In genomic region chr5:10607666-10608442, GRCh38 we compare ENCODE assay signal across 8 cellular contexts. TPM values are rescaled to one million over a fixed set of nuclear protein-coding genes. Genes with fewer than 3 reads are reported as not detected.
A peak's percentile ranks its signal among the peaks of the same experiment; 100 is the strongest.
DNase-seq lines count a peak whose midpoint lies in the region; ATAC-seq, FAIRE-seq and TF ChIP-seq lines count a peak whose summit lies in the region.

No MANE protein-coding gene starts in this region.

- H3K9me3 Mint-ChIP-seq in activated naive CD4-positive, alpha-beta T cell treated with anti-CD3 and anti-CD28 coated beads for 36 hours = no peaks in the 10 kb centered on the region

- intact Hi-C loops in activated naive CD4-positive, alpha-beta T cell treated with anti-CD3 and anti-CD28 coated beads for 36 hours (cut with micrococcal nuclease) = no loop called here
- intact Hi-C loops in esophagus squamous epithelium (cut with DNase I) (no loop called here), pancreas (cut with DNase I) (no loop called here)

- FAIRE-seq in pancreas (lab: Jason Lieb, UNC) = no peak

- H3K36me3 ChIP-seq in esophagus squamous epithelium (no peaks in the 10 kb centered on the region), pancreas (no peaks in the 10 kb centered on the region)

- CTCF ChIA-PET in activated naive CD4-positive, alpha-beta T cell treated with anti-CD3 and anti-CD28 coated beads for 36 hours (lab: Charles Lee) = interaction anchor here (0.6 to 3.6 kb wide), 5 partner anchors 12 to 94 kb away, joined by 3 to 18 read pairs (median 4); no protein-coding TSS in a partner anchor

- H3K4me1 Mint-ChIP-seq in activated naive CD4-positive, alpha-beta T cell treated with anti-CD3 and anti-CD28 coated beads for 36 hours (ENCODE audit: low read depth) = peaks cover 11% of the 10 kb centered on the region

- peak overlapping the region; percentile 35 to 74 (median 55) for H3K27ac ChIP-seq in esophagus squamous epithelium
- H3K27ac ChIP-seq in pancreas = no peak overlapping the region

- peaks cover 20% of the 10 kb centered on the region for H3K27me3 Mint-ChIP-seq in activated naive CD4-positive, alpha-beta T cell treated with anti-CD3 and anti-CD28 coated beads for 36 hours (ENCODE audit: low read depth)

- H3K4me1 ChIP-seq in esophagus squamous epithelium = peaks cover 0 to 23% (median 8%) of the 10 kb centered on the region in 3 donors
- no peaks in the 10 kb centered on the region for H3K4me1 ChIP-seq in pancreas

- no peak for TF ChIP-seq POLR2A in esophagus squamous epithelium (IDR thresholded peaks at IDR 0.05)

- H3K27ac Mint-ChIP-seq in activated naive CD4-positive, alpha-beta T cell treated with anti-CD3 and anti-CD28 coated beads for 36 hours = no peak overlapping the region

- peak in 1 of 6 experiments; percentile 12 for TF ChIP-seq CTCF in esophagus squamous epithelium (IDR thresholded peaks at IDR 0.05)
- TF ChIP-seq CTCF in pancreas (IDR thresholded peaks at IDR 0.05) = no peak

- H3K27me3 ChIP-seq in esophagus squamous epithelium (peaks cover 0 to 14% (median 0%) of the 10 kb centered on the region in 4 donors), pancreas (no peaks in the 10 kb centered on the region)

- peak; percentile 17 for DNase-seq in activated naive CD4-positive, alpha-beta T cell treated with anti-CD3 and anti-CD28 coated beads for 36 hours
- no peak for DNase-seq in activated naive CD4-positive, alpha-beta T cell (lab: John Stamatoyannopoulos, UW)
- DNase-seq in NCI-H82 (lab: John Stamatoyannopoulos, UW) = peak; percentile 77
- DNase-seq in esophagus squamous epithelium (lab: John Stamatoyannopoulos, UW) = no peak
- DNase-seq in pancreas = peak in 1 of 6 donors; percentile 29
- no peak for DNase-seq in NCI-H1694 (lab: John Stamatoyannopoulos, UW)
- no peak for DNase-seq in COR-L47 (lab: John Stamatoyannopoulos, UW)

- 41 to 48% methylated on average over 7 to 14 of the region's 14 CpGs for WGBS in esophagus squamous epithelium, 2 donors
- WGBS in pancreas, 2 donors = 57 to 70% methylated on average over 14 of the region's 14 CpGs

- H3K4me3 ChIP-seq in esophagus squamous epithelium (no peak overlapping the region), pancreas (no peak overlapping the region)

- no peaks in the 10 kb centered on the region for H3K36me3 Mint-ChIP-seq in activated naive CD4-positive, alpha-beta T cell treated with anti-CD3 and anti-CD28 coated beads for 36 hours (ENCODE audit: low read depth)

- no peak overlapping the region for H3K4me3 Mint-ChIP-seq in activated naive CD4-positive, alpha-beta T cell treated with anti-CD3 and anti-CD28 coated beads for 36 hours

- ATAC-seq in HG02678 (IDR thresholded peaks at IDR 0.05; ENCODE audit: unreplicated experiment) (peak; percentile 65), pancreas (peak in 3 of 4 donors; percentile 58 to 86 (median 84))

- H3K9me3 ChIP-seq in esophagus squamous epithelium (no peaks in the 10 kb centered on the region), pancreas (no peaks in the 10 kb centered on the region)

RNA-seq across cellular contexts. Expression of gene ANKRD33B, which starts 44.0 kb away (rescaled TPM):
- total RNA-seq in activated naive CD4-positive, alpha-beta T cell treated with anti-CD3 and anti-CD28 coated beads for 36 hours = 1 to 10 TPM; 1.9 to 2.5 TPM
- total RNA-seq in esophagus squamous epithelium = 1 to 10 TPM in 2 of 4 donors, under 1 TPM in 2; 0.57 to 6.5 (median 1.7) TPM
- total RNA-seq in pancreas = 1 to 10 TPM in 5 of 6 donors, under 1 TPM in 1; 0.98 to 2.7 (median 1.3) TPM
- under 1 TPM; 0.57 to 0.77 TPM for polyA plus RNA-seq in pancreas

Comparison
In these comparisons a context has a peak if more than half of its experiments do, and no peak if none do; other contexts are left out.
1. DNase-seq: peak in activated naive CD4-positive, alpha-beta T cell treated with anti-CD3 and anti-CD28 coated beads for 36 hours (single experiment) and NCI-H82 (single experiment); none in activated naive CD4-positive, alpha-beta T cell (0 of 4), esophagus squamous epithelium (single experiment), NCI-H1694 (single experiment) and COR-L47 (single experiment).
2. H3K27ac ChIP-seq: peak in esophagus squamous epithelium (4 of 4); none in pancreas (0 of 4).